Comparison of ENCODE assay signal across 9 cellular contexts in the genomic region with DNA sequence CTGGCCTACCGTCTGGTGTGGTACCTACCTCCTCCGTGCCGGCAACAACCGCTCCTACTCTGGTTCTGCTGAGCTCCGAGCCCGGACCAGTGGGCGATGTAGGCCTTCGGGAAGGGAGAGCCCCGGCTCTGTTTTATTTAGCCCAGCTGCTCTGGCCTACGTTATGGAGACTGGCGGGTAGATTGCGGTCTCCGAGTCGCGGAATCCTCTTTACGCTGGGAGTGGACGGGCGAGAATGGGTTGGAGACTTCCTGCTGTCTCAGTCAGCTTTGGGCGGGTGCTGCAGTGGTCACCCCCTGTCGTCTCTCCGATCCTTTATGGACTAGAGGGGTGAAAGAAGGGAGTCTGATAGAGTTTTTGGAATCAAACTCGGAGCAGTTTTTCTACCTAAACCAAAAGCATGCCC. TPM values are rescaled to one million over a fixed set of nuclear protein-coding genes. Genes with fewer than 3 reads are reported as not detected.
A peak's percentile ranks its signal among the peaks of the same experiment; 100 is the strongest.
DNase-seq lines count a peak whose midpoint lies in the region; ATAC-seq and TF ChIP-seq lines count a peak whose summit lies in the region.
"Had no signal": no experiment of that assay in that cellular context is flagged by ENCODE, and none has a peak within 500 bp of the region (broad histone marks: within the 10 kb centered on the region; RNA-seq: fewer than 3 reads in every experiment).

No MANE protein-coding gene starts in this region.

- H3K27ac ChIP-seq in SJSA1 (peak overlapping the region; percentile 94), fibroblast of lung (ENCODE audit: insufficient read depth, low read length) (peak overlapping the region; percentile 98), parathyroid adenoma (peak overlapping the region; percentile 97)

- intact Hi-C loops in activated naive CD4-positive, alpha-beta T cell treated with anti-CD3 and anti-CD28 coated beads for 36 hours (cut with micrococcal nuclease): loop anchor here (5.0 to 10.0 kb wide), 5 partner anchors 403 to 1632 kb away; a partner anchor contains a TSS
- intact Hi-C loops in head of caudate nucleus (cut with DNase I): loop anchor here (10.0 kb wide), 1 partner anchor 280 kb away; no protein-coding TSS in a partner anchor

- H4K20me1 ChIP-seq in fibroblast of lung (ENCODE audit: control insufficient read depth, extremely low read depth, insufficient read depth, low read length): peaks cover 5% of the 10 kb centered on the region

- no peak for TF ChIP-seq CTCF in fibroblast of lung (conservative IDR thresholded peaks at IDR 0.05 in 1 of 2, IDR thresholded peaks at IDR 0.05 in 1 of 2; ENCODE audit: low read depth in 1 of 2, low read length in 2 of 2)
- TF ChIP-seq CTCF in parathyroid adenoma (IDR thresholded peaks at IDR 0.05): no peak

- H3K27ac Mint-ChIP-seq in activated naive CD4-positive, alpha-beta T cell treated with anti-CD3 and anti-CD28 coated beads for 36 hours: peak overlapping the region; percentile 100

- peak; percentile 24 for ATAC-seq in HG03039 (IDR thresholded peaks at IDR 0.05; ENCODE audit: unreplicated experiment)

- H3K79me2 ChIP-seq in fibroblast of lung (ENCODE audit: control insufficient read depth, insufficient read depth, low read length) (peaks cover 53% of the 10 kb centered on the region), parathyroid adenoma (peaks cover 35% of the 10 kb centered on the region)

- H3K4me2 ChIP-seq in fibroblast of lung (ENCODE audit: extremely low read depth, insufficient read depth, low read length): peak overlapping the region; percentile 96
- H3K4me2 ChIP-seq in parathyroid adenoma (ENCODE audit: low read length): peak overlapping the region; percentile 76

- peaks cover 19% of the 10 kb centered on the region for H3K36me3 ChIP-seq in SJSA1
- H3K36me3 ChIP-seq in fibroblast of lung (ENCODE audit: control insufficient read depth, insufficient read depth, low read length): no peaks in the 10 kb centered on the region
- no peaks in the 10 kb centered on the region for H3K36me3 ChIP-seq in parathyroid adenoma (ENCODE audit: control insufficient read depth, insufficient read depth, low read length)

- no peaks in the 10 kb centered on the region for H3K9me3 Mint-ChIP-seq in activated naive CD4-positive, alpha-beta T cell treated with anti-CD3 and anti-CD28 coated beads for 36 hours

- CTCF ChIA-PET in activated naive CD4-positive, alpha-beta T cell treated with anti-CD3 and anti-CD28 coated beads for 36 hours (lab: Charles Lee): interaction anchor here (1.1 to 8.7 kb wide), 2 partner anchors 51 to 132 kb away, joined by 3 to 170 read pairs; no protein-coding TSS in a partner anchor

- H2AFZ ChIP-seq in fibroblast of lung (ENCODE audit: low read length) (peak overlapping the region; percentile 98), parathyroid adenoma (peak overlapping the region; percentile 86)

- H3K4me3 Mint-ChIP-seq in activated naive CD4-positive, alpha-beta T cell treated with anti-CD3 and anti-CD28 coated beads for 36 hours: peak overlapping the region; percentile 96

- peaks cover 42% of the 10 kb centered on the region for H3K4me1 Mint-ChIP-seq in activated naive CD4-positive, alpha-beta T cell treated with anti-CD3 and anti-CD28 coated beads for 36 hours (ENCODE audit: low read depth)

- H3K9me3 ChIP-seq in SJSA1 (replicated peaks) (no peaks in the 10 kb centered on the region), fibroblast of lung (ENCODE audit: control insufficient read depth, insufficient read depth, low read depth, low read length) (no peaks in the 10 kb centered on the region), parathyroid adenoma (ENCODE audit: control insufficient read depth, low read length) (no peaks in the 10 kb centered on the region)

- no peak for DNase-seq in activated naive CD4-positive, alpha-beta T cell treated with anti-CD3 and anti-CD28 coated beads for 36 hours
- DNase-seq in activated naive CD4-positive, alpha-beta T cell (lab: John Stamatoyannopoulos, UW): no peak
- DNase-seq in SJSA1 (ENCODE audit: low read depth in 1 of 2, low spot score in 2 of 2) (peak in 1 of 2 experiments; percentile 91), fibroblast of lung (ENCODE audit: low read depth in 2 of 2) (no peak), head of caudate nucleus (no peak), NCI-H1048 (lab: John Stamatoyannopoulos, UW) (no peak)

- no peaks in the 10 kb centered on the region for H3K36me3 Mint-ChIP-seq in activated naive CD4-positive, alpha-beta T cell treated with anti-CD3 and anti-CD28 coated beads for 36 hours (ENCODE audit: low read depth)

- H3K9ac ChIP-seq in fibroblast of lung (ENCODE audit: insufficient read depth, low read length) (peak overlapping the region; percentile 91), parathyroid adenoma (peak overlapping the region; percentile 39)

- H3K4me3 ChIP-seq in SJSA1: peak overlapping the region; percentile 77
- peak overlapping the region; percentile 86 to 99 (median 93) for H3K4me3 ChIP-seq in fibroblast of lung (replicated peaks in 1 of 4; ENCODE audit: control extremely low read depth in 1 of 4, insufficient read depth in 1 of 4, low read depth in 3 of 4, low read length in 4 of 4)
- H3K4me3 ChIP-seq in parathyroid adenoma (ENCODE audit: low read depth, low read length): peak overlapping the region; percentile 92

- no peaks in the 10 kb centered on the region for H3K27me3 ChIP-seq in SJSA1 (replicated peaks)
- no peaks in the 10 kb centered on the region for H3K27me3 ChIP-seq in fibroblast of lung (ENCODE audit: control insufficient read depth, insufficient read depth, low read length)
- no peaks in the 10 kb centered on the region for H3K27me3 ChIP-seq in parathyroid adenoma (ENCODE audit: control insufficient read depth, insufficient read depth, low read length)

- H3K27me3 Mint-ChIP-seq in activated naive CD4-positive, alpha-beta T cell treated with anti-CD3 and anti-CD28 coated beads for 36 hours (ENCODE audit: low read depth): no peaks in the 10 kb centered on the region

- H3K4me1 ChIP-seq in SJSA1 (replicated peaks) (peaks cover 47% of the 10 kb centered on the region), fibroblast of lung (ENCODE audit: control insufficient read depth, extremely low read depth, insufficient read depth, low read length) (peaks cover 12% of the 10 kb centered on the region), parathyroid adenoma (peaks cover 15% of the 10 kb centered on the region)

RNA-seq across cellular contexts. Expression of a gene that starts 0.4 kb away (rescaled TPM):
- total RNA-seq in activated naive CD4-positive, alpha-beta T cell treated with anti-CD3 and anti-CD28 coated beads for 36 hours: 10 to 100 TPM; 31.6 to 32.1 TPM
- 33.0 and 41.4 TPM in 2 replicates for total RNA-seq in SJSA1 (2014; rRNA removed; shearing (Covaris generic))
- total RNA-seq in fibroblast of lung: 17.5 and 21.1 TPM in 2 replicates
- 20.1 and 24.6 TPM in 2 replicates for polyA plus RNA-seq in fibroblast of lung
- 18.1 and 18.4 TPM in 2 replicates for polyA plus RNA-seq in fibroblast of lung (2012)
- polyA minus RNA-seq in fibroblast of lung (ENCODE audit: low replicate concordance): 12.9 and 15.5 TPM in 2 replicates

RNA-seq across cellular contexts. Expression of a gene that starts 58.7 kb away (rescaled TPM):
- not detected for total RNA-seq in activated naive CD4-positive, alpha-beta T cell treated with anti-CD3 and anti-CD28 coated beads for 36 hours
- total RNA-seq in SJSA1 (2014; rRNA removed; shearing (Covaris generic)): not detected in 2 replicates
- not detected in 2 replicates for total RNA-seq in fibroblast of lung
- not detected in 2 replicates for polyA plus RNA-seq in fibroblast of lung
- polyA plus RNA-seq in fibroblast of lung (2012): not detected in 2 replicates
- not detected in 2 replicates for polyA minus RNA-seq in fibroblast of lung (ENCODE audit: low replicate concordance)
- total RNA-seq: lung microvascular endothelial cell had no signal
